14 cellular contexts compared by ENCODE assay signal in genomic region chr16:56777533-56777932, GRCh38.
"Had no signal": no experiment of that assay in that cellular context is flagged by ENCODE, and none has a peak within 500 bp of the region (broad histone marks: within the 10 kb centered on the region; RNA-seq: fewer than 3 reads in every experiment).

No MANE protein-coding gene starts in this region.

- H3K9me3 ChIP-seq: adrenal gland, mucosa of descending colon, pancreas, thyroid gland, uterus had no signal

- H3K4me1 ChIP-seq: uterus had no signal

- DNase-seq: activated CD4-positive, alpha-beta memory T cell treated with anti-CD3 and anti-CD28 coated beads, Interleukin-2, amount 10 ng/mL, durations not matched to agents 7 days and 5 days; activated CD4-positive, alpha-beta T cell treated with anti-CD3 and anti-CD28 coated beads for 4 hours; activated naive CD4-positive, alpha-beta T cell treated with anti-CD3 and anti-CD28 coated beads, Interleukin-2, amount 10 ng/mL, durations not matched to agents 7 days and 5 days; activated T-cell treated with anti-CD3 and anti-CD28 coated beads, Interleukin-2, amount 50 U/mL, for 24 hours; adrenal gland; brain microvascular endothelial cell; endodermal cell; left ventricle myocardium superior; mucosa of descending colon; naive thymus-derived CD8-positive, alpha-beta T cell; pancreas; T-helper 17 cell; thyroid gland; uterus had no signal

- H3K36me3 ChIP-seq: adrenal gland, brain microvascular endothelial cell, pancreas, thyroid gland, uterus had no signal

- H3K4me3 ChIP-seq: adrenal gland, mucosa of descending colon, pancreas, thyroid gland, uterus had no signal

- H3K27ac ChIP-seq: adrenal gland, brain microvascular endothelial cell, uterus had no signal

- H3K27me3 ChIP-seq: adrenal gland, brain microvascular endothelial cell, pancreas, thyroid gland, uterus had no signal
